In genomic region chr4:81627617-81628016, GRCh38 we compare ENCODE assay signal across 19 cellular contexts.
"Had no signal": no experiment of that assay in that cellular context is flagged by ENCODE, and none has a peak within 500 bp of the region (broad histone marks: within the 10 kb centered on the region; RNA-seq: fewer than 3 reads in every experiment).

No MANE protein-coding gene starts in this region.

- H3K27me3 Mint-ChIP-seq: activated CD4-positive, alpha-beta T cell treated with anti-CD3 and anti-CD28 coated beads for 36 hours; effector memory CD8-positive, alpha-beta T cell had no signal

- H3K4me1 ChIP-seq: adrenal gland, uterus had no signal

- H3K9me3 Mint-ChIP-seq: activated naive CD4-positive, alpha-beta T cell treated with anti-CD3 and anti-CD28 coated beads, Interleukin-2, amount 50 U/mL, for 72 hours; activated T-helper 1 cell treated with anti-CD3 and anti-CD28 coated beads, Interleukin-12 subunit alpha, Interleukin-12 subunit beta, Interleukin-2, Interleukin-4 antibody, amounts not matched to agents 30 ng/mL and 10 ng/mL and 1 ng/mL, durations not matched to agents 14 hours and 24 hours and 36 hours; effector memory CD8-positive, alpha-beta T cell; neural crest cell had no signal

- H3K36me3 Mint-ChIP-seq: activated naive CD4-positive, alpha-beta T cell treated with anti-CD3 and anti-CD28 coated beads, Interleukin-2, amount 50 U/mL, for 72 hours had no signal

- ATAC-seq: activated CD4-positive, alpha-beta T cell treated with anti-CD3 and anti-CD28 coated beads for 36 hours; activated naive CD4-positive, alpha-beta T cell treated with anti-CD3 and anti-CD28 coated beads, Interleukin-2, amount 50 U/mL, for 72 hours; effector memory CD8-positive, alpha-beta T cell; foreskin keratinocyte; stimulated activated naive CD8-positive, alpha-beta T cell treated with anti-CD3 and anti-CD28 coated beads, Interleukin-15, Interleukin-2, amounts not matched to agents 100 U/mL and 50 U/mL, for 24 hours had no signal

- DNase-seq: activated CD4-positive, alpha-beta T cell treated with anti-CD3 and anti-CD28 coated beads for 36 hours; activated CD4-positive, alpha-beta T cell treated with anti-CD3 and anti-CD28 coated beads, Interleukin-2, amount 50 U/mL, for 48 hours; activated gamma-delta T cell treated with Interleukin-2 at 50 U/mL for 16 hours; activated T-cell treated with anti-CD3 and anti-CD28 coated beads for 4 hours; adrenal gland; effector memory CD8-positive, alpha-beta T cell; foreskin keratinocyte; midbrain; stimulated activated naive CD8-positive, alpha-beta T cell treated with anti-CD3 and anti-CD28 coated beads, Interleukin-15, Interleukin-2, amounts not matched to agents 100 U/mL and 50 U/mL, for 24 hours; substantia nigra; T-helper 2 cell; uterus; WERI-Rb-1 had no signal

- H3K27ac Mint-ChIP-seq: activated CD4-positive, alpha-beta T cell treated with anti-CD3 and anti-CD28 coated beads for 36 hours; activated naive CD4-positive, alpha-beta T cell treated with anti-CD3 and anti-CD28 coated beads, Interleukin-2, amount 50 U/mL, for 72 hours; activated T-helper 1 cell treated with anti-CD3 and anti-CD28 coated beads, Interleukin-12 subunit alpha, Interleukin-12 subunit beta, Interleukin-2, Interleukin-4 antibody, amounts not matched to agents 30 ng/mL and 10 ng/mL and 1 ng/mL, durations not matched to agents 14 hours and 24 hours and 36 hours; effector memory CD8-positive, alpha-beta T cell had no signal

- H3K4me3 ChIP-seq: adrenal gland, cardiac muscle cell, lung, tibial nerve, uterus had no signal

- H3K4me3 Mint-ChIP-seq: activated CD4-positive, alpha-beta T cell treated with anti-CD3 and anti-CD28 coated beads for 36 hours; activated T-helper 1 cell treated with anti-CD3 and anti-CD28 coated beads, Interleukin-12 subunit alpha, Interleukin-12 subunit beta, Interleukin-2, Interleukin-4 antibody, amounts not matched to agents 30 ng/mL and 10 ng/mL and 1 ng/mL, durations not matched to agents 14 hours and 24 hours and 36 hours; effector memory CD8-positive, alpha-beta T cell; neural crest cell had no signal

- H3K36me3 ChIP-seq: adrenal gland, cardiac muscle cell, tibial nerve, uterus, WERI-Rb-1 had no signal

- H3K27ac ChIP-seq: adrenal gland, cardiac muscle cell, foreskin keratinocyte, tibial nerve, uterus, WERI-Rb-1 had no signal

- H3K9me3 ChIP-seq: adrenal gland, tibial nerve, uterus had no signal

- H3K27me3 ChIP-seq: adrenal gland, cardiac muscle cell, foreskin keratinocyte, tibial nerve, uterus had no signal
